Comparison of ENCODE assay signal across 2 cellular contexts in genomic region chr4:39963656-39964055, GRCh38.
TF ChIP-seq lines count a peak whose summit lies in the region.

No MANE protein-coding gene starts in this region.

TF ChIP-seq in WTC11, 78 proteins besides CTCF, POLR2A, EP300 and RAD21 (continued from another document):
- no peak for TF ChIP-seq ZNF425 (CRISPR knock-in tag; conservative IDR thresholded peaks at IDR 0.05)
- TF ChIP-seq ZNF281 (CRISPR knock-in tag; IDR thresholded peaks at IDR 0.05), result no peak
- TF ChIP-seq GRHL2 (CRISPR knock-in tag; IDR thresholded peaks at IDR 0.05; ENCODE audit: insufficient replicate concordance, severe bottlenecking), result no peak
- TF ChIP-seq GABPB1 (CRISPR knock-in tag; IDR thresholded peaks at IDR 0.05), result no peak
- no peak for TF ChIP-seq ATF3 (CRISPR knock-in tag; conservative IDR thresholded peaks at IDR 0.05)
- no peak for TF ChIP-seq FOXP1 (CRISPR knock-in tag; IDR thresholded peaks at IDR 0.05; ENCODE audit: borderline replicate concordance)
- TF ChIP-seq PREB (CRISPR knock-in tag; IDR thresholded peaks at IDR 0.05; ENCODE audit: borderline replicate concordance), result no peak
- TF ChIP-seq E2F1 (CRISPR knock-in tag; IDR thresholded peaks at IDR 0.05), result no peak
- no peak for TF ChIP-seq SMAD4 (CRISPR knock-in tag; IDR thresholded peaks at IDR 0.05)
- TF ChIP-seq FOXK1 (CRISPR knock-in tag; IDR thresholded peaks at IDR 0.05), result no peak
- no peak for TF ChIP-seq ZNF671 (CRISPR knock-in tag; IDR thresholded peaks at IDR 0.05)
- TF ChIP-seq ZNF317 (CRISPR knock-in tag; IDR thresholded peaks at IDR 0.05; ENCODE audit: borderline replicate concordance, low read depth), result no peak
- TF ChIP-seq ESRRA (CRISPR knock-in tag; IDR thresholded peaks at IDR 0.05; ENCODE audit: borderline replicate concordance), result no peak
- TF ChIP-seq ZNF396 (CRISPR knock-in tag; IDR thresholded peaks at IDR 0.05; ENCODE audit: borderline replicate concordance), result no peak

TF ChIP-seq in GM23338, 12 proteins besides CTCF, POLR2A, EP300 and RAD21 (continued from another document):
- TF ChIP-seq NANOG (IDR thresholded peaks at IDR 0.05; ENCODE audit: borderline replicate concordance) (no peak), REST (IDR thresholded peaks at IDR 0.05; ENCODE audit: unreplicated experiment) (no peak), ZNF114 (CRISPR knock-in tag; IDR thresholded peaks at IDR 0.05) (no peak), ZNF462 (CRISPR knock-in tag; IDR thresholded peaks at IDR 0.05) (no peak), ZNF331 (CRISPR knock-in tag; IDR thresholded peaks at IDR 0.05; ENCODE audit: low read depth) (no peak), STAT1 (IDR thresholded peaks at IDR 0.05; ENCODE audit: unreplicated experiment) (no peak)
